8 cellular contexts compared by ENCODE assay signal in the genomic region with DNA sequence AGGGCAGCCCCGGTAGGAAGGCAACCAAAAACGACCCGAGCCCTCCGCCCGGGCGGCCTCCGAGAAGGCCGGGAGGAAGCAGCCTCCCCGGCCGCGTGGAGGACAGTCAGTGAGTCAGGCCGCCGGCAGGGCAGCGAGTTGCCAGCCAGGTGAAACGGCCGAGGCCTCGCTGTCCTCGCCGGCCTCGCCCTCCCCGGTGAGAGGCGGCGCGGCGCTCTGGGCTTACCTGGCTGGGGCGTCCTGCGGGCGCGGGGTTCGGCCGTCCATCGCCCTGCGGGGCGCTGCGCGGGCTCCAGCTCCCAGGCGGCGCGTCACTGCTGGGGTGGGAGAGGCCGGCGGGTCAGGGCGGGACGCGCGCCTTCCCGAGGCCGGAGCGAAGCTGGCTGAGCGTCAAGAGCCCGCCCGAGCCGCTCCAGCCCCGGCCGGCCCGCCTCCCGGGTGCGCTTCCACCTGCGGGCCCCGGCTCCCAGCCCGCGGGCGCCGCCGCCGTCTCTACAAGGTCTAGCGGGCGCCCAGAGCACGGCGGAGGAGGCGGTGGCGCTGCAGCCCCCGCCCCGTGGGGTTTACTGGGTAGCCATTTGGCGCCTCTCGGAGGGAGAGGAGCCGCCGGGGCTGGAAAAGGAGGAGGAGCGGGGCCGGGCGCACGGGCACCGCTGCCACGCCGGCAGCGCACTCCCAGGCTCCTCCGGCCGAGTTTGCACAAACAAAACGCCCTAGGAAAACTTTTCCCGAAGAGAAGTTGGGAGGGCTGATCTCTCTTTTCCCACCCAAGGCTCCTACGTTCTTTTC. TPM values are rescaled to one million over a fixed set of nuclear protein-coding genes. Genes with fewer than 3 reads are reported as not detected.
DNase-seq lines count a peak whose midpoint lies in the region; ATAC-seq, FAIRE-seq and TF ChIP-seq lines count a peak whose summit lies in the region.

No MANE protein-coding gene starts in this region.

- no peaks in the 10 kb centered on the region for H3K36me3 Mint-ChIP-seq in activated CD4-positive, alpha-beta memory T cell treated with anti-CD3 and anti-CD28 coated beads for 36 hours

- peaks cover 37% of the 10 kb centered on the region for H3K27me3 Mint-ChIP-seq in activated CD4-positive, alpha-beta memory T cell treated with anti-CD3 and anti-CD28 coated beads for 36 hours

- peak overlapping the region; percentile 70 for H3K4me3 ChIP-seq in AG04450 (ENCODE audit: low read depth, low read length)
- H3K4me3 ChIP-seq in esophagus squamous epithelium, result peak overlapping the region; percentile 67 to 94 (median 81)
- H3K4me3 ChIP-seq in mucosa of stomach (ENCODE audit: low read length), result peak overlapping the region; percentile 74
- H3K4me3 ChIP-seq in upper lobe of left lung, result peak overlapping the region; percentile 68 to 86 (median 78)

- CTCF ChIA-PET in AG04450 (lab: Charles Lee), result interaction anchor here (0.6 to 2.2 kb wide), 34 partner anchors 8 to 1629 kb away, joined by 3 to 29 read pairs (median 6); a partner anchor contains a TSS
- CTCF ChIA-PET in activated CD4-positive, alpha-beta memory T cell treated with anti-CD3 and anti-CD28 coated beads for 36 hours (lab: Charles Lee), result interaction anchor here (0.8 to 1.1 kb wide), 5 partner anchors 9 to 112 kb away, joined by 3 to 6 read pairs (median 3); no protein-coding TSS in a partner anchor

- intact Hi-C loops in activated CD4-positive, alpha-beta memory T cell treated with anti-CD3 and anti-CD28 coated beads for 36 hours (cut with micrococcal nuclease), result loop anchor here (1.0 kb wide), 1 partner anchor 103 kb away; no protein-coding TSS in a partner anchor
- intact Hi-C loops in esophagus squamous epithelium (cut with DNase I), result loop anchor here (5.0 kb wide), 1 partner anchor 76 kb away; no protein-coding TSS in a partner anchor

- H3K36me3 ChIP-seq in esophagus squamous epithelium (no peaks in the 10 kb centered on the region), mucosa of stomach (ENCODE audit: control insufficient read depth, insufficient read depth, low read length) (no peaks in the 10 kb centered on the region), upper lobe of left lung (no peaks in the 10 kb centered on the region)

- H3K4me1 Mint-ChIP-seq in activated CD4-positive, alpha-beta memory T cell treated with anti-CD3 and anti-CD28 coated beads for 36 hours (ENCODE audit: low read depth), result peaks cover 5% of the 10 kb centered on the region

- no peak for DNase-seq in AG04450 (ENCODE audit: low read depth, low spot score)
- DNase-seq in GM12892 (ENCODE audit: insufficient read length), result peak; percentile 29
- peak; percentile 66 for DNase-seq in NCI-H1694 (lab: John Stamatoyannopoulos, UW)
- peak; percentile 29 for DNase-seq in activated CD4-positive, alpha-beta memory T cell treated with anti-CD3 and anti-CD28 coated beads for 36 hours
- no peak for DNase-seq in esophagus squamous epithelium (lab: John Stamatoyannopoulos, UW)
- peak; percentile 68 to 95 for DNase-seq in upper lobe of left lung

- no peak overlapping the region for H3K27ac Mint-ChIP-seq in activated CD4-positive, alpha-beta memory T cell treated with anti-CD3 and anti-CD28 coated beads for 36 hours

- H3K27ac ChIP-seq in AG04450 (ENCODE audit: low read depth, low read length), result peak overlapping the region; percentile 23
- peak overlapping the region; percentile 95 to 98 (median 96) for H3K27ac ChIP-seq in esophagus squamous epithelium
- peak overlapping the region; percentile 96 to 99 (median 98) for H3K27ac ChIP-seq in upper lobe of left lung

- H3K27me3 ChIP-seq in AG04450 (ENCODE audit: control insufficient read depth, insufficient read depth, low read length) (peaks cover 7% of the 10 kb centered on the region), esophagus squamous epithelium (peaks cover 0 to 4% (median 0%) of the 10 kb centered on the region in 4 donors), mucosa of stomach (ENCODE audit: control insufficient read depth, insufficient read depth, low read length) (no peaks in the 10 kb centered on the region), upper lobe of left lung (no peaks in the 10 kb centered on the region)

- ATAC-seq in HG02852 (IDR thresholded peaks at IDR 0.05; ENCODE audit: unreplicated experiment) (peak; percentile 61), upper lobe of left lung (ENCODE audit: low FRiP score in 2 of 2) (peak; percentile 86 to 89)

- TF ChIP-seq EP300 in upper lobe of left lung (IDR thresholded peaks at IDR 0.05), result no peak

- peak overlapping the region; percentile 41 for H3K4me3 Mint-ChIP-seq in activated CD4-positive, alpha-beta memory T cell treated with anti-CD3 and anti-CD28 coated beads for 36 hours

- TF ChIP-seq CTCF in AG04450 (IDR thresholded peaks at IDR 0.05; ENCODE audit: low read depth, low read length) (no peak), esophagus squamous epithelium (IDR thresholded peaks at IDR 0.05) (peak in 4 of 6 experiments; percentile 1 to 19 (median 10)), upper lobe of left lung (IDR thresholded peaks at IDR 0.05) (peak in 4 of 6 experiments; percentile 6 to 38 (median 26))

- H3K9me3 ChIP-seq in AG04450 (ENCODE audit: control insufficient read depth, insufficient read depth, low read length) (no peaks in the 10 kb centered on the region), esophagus squamous epithelium (no peaks in the 10 kb centered on the region), mucosa of stomach (ENCODE audit: control insufficient read depth, low read length) (no peaks in the 10 kb centered on the region), upper lobe of left lung (no peaks in the 10 kb centered on the region)

- 0 to 5% methylated on average over 1 to 2 of the region's 90 CpGs for WGBS in esophagus squamous epithelium, 2 donors
- WGBS in upper lobe of left lung, 2 donors, result 0 to 1% methylated on average over 2 to 32 of the region's 90 CpGs

- H3K4me1 ChIP-seq in esophagus squamous epithelium, result peaks cover 13 to 67% (median 15%) of the 10 kb centered on the region in 3 donors
- peaks cover 11% of the 10 kb centered on the region for H3K4me1 ChIP-seq in mucosa of stomach (ENCODE audit: control insufficient read depth, insufficient read depth, low read length)
- peaks cover 16 to 39% (median 28%) of the 10 kb centered on the region in 4 donors for H3K4me1 ChIP-seq in upper lobe of left lung

- TF ChIP-seq POLR2A in GM12892 (IDR thresholded peaks at IDR 0.05; ENCODE audit: low read depth, low read length), result no peak
- TF ChIP-seq POLR2A in esophagus squamous epithelium (IDR thresholded peaks at IDR 0.05), result no peak
- peak in 2 of 4 donors; percentile 4 to 70 for TF ChIP-seq POLR2A in upper lobe of left lung (IDR thresholded peaks at IDR 0.05)

- POLR2A ChIA-PET in AG04450 (lab: Yijun Ruan, JAX), result interaction anchor here (0.5 kb wide), 1 partner anchor 127 kb away, joined by 3 read pairs; no protein-coding TSS in a partner anchor
- POLR2A ChIA-PET in activated CD4-positive, alpha-beta memory T cell treated with anti-CD3 and anti-CD28 coated beads for 36 hours (lab: Charles Lee), result no interaction called here

- peak overlapping the region; percentile 90 for H3K9ac ChIP-seq in mucosa of stomach (ENCODE audit: low read length)

- FAIRE-seq in GM12892 (lab: Jason Lieb, UNC), result no peak

- no peaks in the 10 kb centered on the region for H3K9me3 Mint-ChIP-seq in activated CD4-positive, alpha-beta memory T cell treated with anti-CD3 and anti-CD28 coated beads for 36 hours

RNA-seq across cellular contexts. Expression of a gene that starts 0.5 kb away (rescaled TPM):
- polyA plus RNA-seq in AG04450 (2011; rRNA removed), result 0.48 and 0.79 TPM in 2 replicates
- polyA minus RNA-seq in AG04450 (2011; rRNA and poly(A)+ RNA removed), result 1.1 and 2.0 TPM in 2 replicates
- polyA plus RNA-seq in GM12892 (2012; ENCODE audit: missing spikeins), result not detected
- total RNA-seq in activated CD4-positive, alpha-beta memory T cell treated with anti-CD3 and anti-CD28 coated beads for 36 hours, result not detected
- total RNA-seq in esophagus squamous epithelium (10 to 100 TPM; 35.4 to 88.9 (median 71.4) TPM), upper lobe of left lung (100 to 1,000 TPM in 2 of 6 donors, 10 to 100 TPM in 4; 64.3 to 128 (median 90.1) TPM)

Comparison
In these comparisons a context has a peak if more than half of its experiments do, and no peak if none do; other contexts are left out.
1. DNase-seq: peak in GM12892 (single experiment), NCI-H1694 (single experiment), activated CD4-positive, alpha-beta memory T cell treated with anti-CD3 and anti-CD28 coated beads for 36 hours (single experiment) and upper lobe of left lung (2 of 2); none in AG04450 (single experiment) and esophagus squamous epithelium (single experiment).
2. H3K27ac ChIP-seq: peak in every context shown above with its lines; median percentile 98 in upper lobe of left lung; 96 in esophagus squamous epithelium; 23 in AG04450.
3. RNA of a gene that starts 0.5 kb away (total RNA-seq): 64.3 to 128 TPM in upper lobe of left lung and 35.4 to 88.9 TPM in esophagus squamous epithelium; not detected in activated CD4-positive, alpha-beta memory T cell treated with anti-CD3 and anti-CD28 coated beads for 36 hours; every median in the first group is over 10 times any median in the second.
4. Peak in every context shown above with its lines, with median percentiles within 50 percentile points of each other: H3K4me3 ChIP-seq.